In genomic region chr9:2241461-2241874, GRCh38 we compare ENCODE assay signal across 8 cellular contexts.
A peak's percentile ranks its signal among the peaks of the same experiment; 100 is the strongest.
DNase-seq lines count a peak whose midpoint lies in the region; ATAC-seq and TF ChIP-seq lines count a peak whose summit lies in the region.

No MANE protein-coding gene starts in this region.

- CTCF ChIA-PET in CD4-positive, alpha-beta T cell (lab: Charles Lee) = no interaction called here

- TF ChIP-seq POLR2A in Peyer's patch (IDR thresholded peaks at IDR 0.05) = no peak

- no peak for TF ChIP-seq CTCF in CD4-positive, alpha-beta T cell (IDR thresholded peaks at IDR 0.05)
- no peak for TF ChIP-seq CTCF in Peyer's patch (IDR thresholded peaks at IDR 0.05)

- POLR2A ChIA-PET in CD4-positive, alpha-beta T cell (lab: Charles Lee) = no interaction called here

- H3K27ac ChIP-seq in CD4-positive, alpha-beta T cell (ENCODE audit: low read depth, low read length) = no peak overlapping the region
- H3K27ac ChIP-seq in Peyer's patch (no peak overlapping the region), esophagus (ENCODE audit: low read depth in 2 of 2, low read length in 1 of 2) (peak overlapping the region; percentile 73 to 91), muscle layer of duodenum (ENCODE audit: low read length) (no peak overlapping the region)

- H3K9me3 ChIP-seq in CD4-positive, alpha-beta T cell (ENCODE audit: control insufficient read depth, low read length) = peaks cover 5% of the 10 kb centered on the region
- H3K9me3 ChIP-seq in Peyer's patch (no peaks in the 10 kb centered on the region), esophagus (ENCODE audit: control insufficient read depth in 2 of 2, insufficient read depth in 1 of 2, low read depth in 1 of 2, low read length in 1 of 2) (peaks cover 0 to 3% of the 10 kb centered on the region in 2 donors), muscle layer of duodenum (ENCODE audit: control insufficient read depth in 1 of 2, low read length in 2 of 2) (peaks cover 0 to 3% of the 10 kb centered on the region in 2 donors)

- no peaks in the 10 kb centered on the region for H3K27me3 ChIP-seq in CD4-positive, alpha-beta T cell (ENCODE audit: control insufficient read depth, insufficient read depth, low read length)
- H3K27me3 ChIP-seq in Peyer's patch (no peaks in the 10 kb centered on the region), esophagus (ENCODE audit: control insufficient read depth in 1 of 2, insufficient read depth in 2 of 2, low read length in 2 of 2) (no peaks in the 10 kb centered on the region), muscle layer of duodenum (ENCODE audit: low read depth, low read length) (no peaks in the 10 kb centered on the region)

- intact Hi-C loops in CD4-positive, alpha-beta T cell (cut with DNase I, micrococcal nuclease) = no loop called here

- peaks cover 17% of the 10 kb centered on the region for H3K27me3 Mint-ChIP-seq in CD4-positive, alpha-beta T cell

- no peak overlapping the region for H3K27ac Mint-ChIP-seq in CD4-positive, alpha-beta T cell

- peak overlapping the region; percentile 78 for H3K4me3 Mint-ChIP-seq in CD4-positive, alpha-beta T cell

- ATAC-seq in CD4-positive, alpha-beta T cell (ENCODE audit: poor library complexity) = peak; percentile 14
- peak; percentile 3 for ATAC-seq in GM21390 (IDR thresholded peaks at IDR 0.05; ENCODE audit: unreplicated experiment)

- H3K36me3 ChIP-seq in Peyer's patch = no peaks in the 10 kb centered on the region
- H3K36me3 ChIP-seq in esophagus (ENCODE audit: control insufficient read depth in 2 of 2, insufficient read depth in 2 of 2, low read length in 1 of 2) = no peaks in the 10 kb centered on the region
- H3K36me3 ChIP-seq in muscle layer of duodenum (ENCODE audit: control insufficient read depth in 1 of 2, insufficient read depth in 2 of 2, low read length in 2 of 2) = no peaks in the 10 kb centered on the region

- DNase-seq in CD4-positive, alpha-beta T cell = peak in 1 of 10 experiments; percentile 8
- DNase-seq in Peyer's patch = no peak
- no peak for DNase-seq in HPDE6-E6E7 (ENCODE audit: extremely low spot score)
- no peak for DNase-seq in stimulated activated CD4-positive, alpha-beta T cell treated with anti-CD3 and anti-CD28 coated beads, Interleukin-4, amount 100 ng/mL, for 4 hours
- DNase-seq in glomerular visceral epithelial cell (ENCODE audit: extremely low spot score) = no peak

- H3K4me3 ChIP-seq in Peyer's patch (peak overlapping the region; percentile 9 to 46 (median 40)), esophagus (ENCODE audit: low read depth in 1 of 2, low read length in 2 of 2) (peak overlapping the region; percentile 34 to 56), muscle layer of duodenum (ENCODE audit: low read depth in 1 of 2, low read length in 2 of 2) (peak overlapping the region; percentile 56 to 81)

- 11 to 16% methylated on average over 15 of the region's 15 CpGs for WGBS in esophagus, 2 donors

- peaks cover 4% of the 10 kb centered on the region for H3K9me3 Mint-ChIP-seq in CD4-positive, alpha-beta T cell

- H3K4me1 Mint-ChIP-seq in CD4-positive, alpha-beta T cell (ENCODE audit: low read depth) = peaks cover 17% of the 10 kb centered on the region

- H3K4me1 ChIP-seq in Peyer's patch = peaks cover 0 to 7% (median 1%) of the 10 kb centered on the region in 4 donors
- peaks cover 0 to 13% of the 10 kb centered on the region in 2 donors for H3K4me1 ChIP-seq in esophagus (ENCODE audit: control insufficient read depth in 2 of 2, insufficient read depth in 2 of 2, low read length in 1 of 2)
- peaks cover 0 to 9% of the 10 kb centered on the region in 2 donors for H3K4me1 ChIP-seq in muscle layer of duodenum (ENCODE audit: control insufficient read depth in 1 of 2, insufficient read depth in 2 of 2, low read length in 2 of 2)

- no peaks in the 10 kb centered on the region for H3K36me3 Mint-ChIP-seq in CD4-positive, alpha-beta T cell (ENCODE audit: low read depth)

Comparison
In these comparisons a context has a peak if more than half of its experiments do, and no peak if none do; other contexts are left out.
1. H3K27ac ChIP-seq: peak in esophagus (2 of 2); none in CD4-positive, alpha-beta T cell (single experiment), Peyer's patch (0 of 4) and muscle layer of duodenum (single experiment).
2. Peak in every context shown above with its lines, with median percentiles within 50 percentile points of each other: H3K4me3 ChIP-seq.